15 cellular contexts compared by ENCODE assay signal in the genomic region with DNA sequence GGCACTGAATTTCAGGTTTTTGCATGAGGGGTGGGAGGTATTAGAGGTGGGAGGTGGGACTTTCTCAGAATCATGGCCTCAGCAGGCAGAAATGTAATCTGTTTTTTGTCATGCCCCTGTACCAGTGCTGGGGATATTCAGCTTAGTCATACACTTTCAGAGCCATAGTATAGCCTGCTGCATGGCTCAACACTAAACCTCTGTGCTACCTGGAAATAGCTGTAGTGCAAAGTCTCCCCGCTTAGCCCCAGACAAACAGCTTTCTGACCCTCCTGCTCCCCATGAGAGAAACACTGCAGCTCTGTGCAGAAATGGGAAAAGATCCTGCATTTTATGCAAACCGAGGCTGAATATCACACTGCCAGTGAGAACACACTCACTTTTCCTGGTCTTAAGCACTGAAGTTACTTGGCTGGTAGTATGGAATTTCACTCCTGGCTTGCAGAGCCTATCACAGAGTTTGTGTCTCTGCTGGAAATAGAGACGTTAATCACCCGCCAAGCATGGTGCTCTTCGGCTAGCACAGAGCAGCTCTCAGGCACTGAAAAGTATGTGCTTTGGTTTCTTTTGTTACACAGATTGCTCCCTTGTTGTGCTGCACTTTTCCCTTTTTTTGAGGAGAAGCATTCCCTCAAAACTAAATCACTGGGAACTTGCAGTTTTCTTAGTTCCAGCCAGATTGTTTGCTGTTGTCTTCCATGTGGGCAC.
A peak's percentile ranks its signal among the peaks of the same experiment; 100 is the strongest.
DNase-seq lines count a peak whose midpoint lies in the region; ATAC-seq and TF ChIP-seq lines count a peak whose summit lies in the region.
"Had no signal": no experiment of that assay in that cellular context is flagged by ENCODE, and none has a peak within 500 bp of the region (broad histone marks: within the 10 kb centered on the region; RNA-seq: fewer than 3 reads in every experiment).

No MANE protein-coding gene starts in this region.

- peak overlapping the region; percentile 47; the same call in 1 of the 2 replicates for H3K9ac ChIP-seq in iPS-20b (ENCODE audit: low read depth, low read length)
- no peak overlapping the region for H3K9ac ChIP-seq in SK-N-SH
- H3K9ac ChIP-seq: BLaER1 had no signal

- H3K9me2 ChIP-seq in SK-N-SH: no peaks in the 10 kb centered on the region

- TF ChIP-seq CTCF in WTC11 (IDR thresholded peaks at IDR 0.05) (no peak), SK-N-SH (IDR thresholded peaks at IDR 0.05) (no peak)

- H3K36me3 Mint-ChIP-seq in WTC11: peaks cover 20% of the 10 kb centered on the region
- H3K36me3 Mint-ChIP-seq: CD8-positive, alpha-beta memory T cell had no signal

- intact Hi-C loops in left ventricle myocardium superior (cut with micrococcal nuclease) (no loop called here), left cardiac atrium (cut with DNase I) (no loop called here)

- ATAC-seq in left ventricle myocardium superior: peak; percentile 77
- no peak for ATAC-seq in left cardiac atrium
- ATAC-seq in WTC11: peak; percentile 97
- ATAC-seq: HCT116 had no signal

- H3K36me3 ChIP-seq in iPS-20b (ENCODE audit: insufficient read depth, low read depth, low read length): no peaks in the 10 kb centered on the region
- H3K36me3 ChIP-seq in SK-N-SH (replicated peaks in 1 of 2; ENCODE audit: control insufficient read depth in 1 of 2, insufficient read depth in 2 of 2, low read length in 1 of 2): no peaks in the 10 kb centered on the region
- H3K36me3 ChIP-seq: BLaER1 had no signal

- peak overlapping the region; percentile 97 for H3K27ac Mint-ChIP-seq in WTC11
- H3K27ac Mint-ChIP-seq: CD8-positive, alpha-beta memory T cell had no signal

- H3K4me3 Mint-ChIP-seq in WTC11: peak overlapping the region; percentile 25; the same call in 1 of the 2 replicates
- H3K4me3 Mint-ChIP-seq: CD8-positive, alpha-beta memory T cell had no signal

- peaks cover 15% of the 10 kb centered on the region for H3K9me3 Mint-ChIP-seq in WTC11
- H3K9me3 Mint-ChIP-seq: CD8-positive, alpha-beta memory T cell had no signal

- no peak for TF ChIP-seq RAD21 in SK-N-SH (IDR thresholded peaks at IDR 0.05; ENCODE audit: low read length)

- H2AFZ ChIP-seq in SK-N-SH (ENCODE audit: low read depth): no peak overlapping the region

- POLR2A ChIA-PET in WTC11 (lab: Charles Lee): no interaction called here
- POLR2A ChIA-PET in SK-N-SH (lab: Yijun Ruan, JAX): no interaction called here

- no peaks in the 10 kb centered on the region for H3K27me3 ChIP-seq in iPS-20b (ENCODE audit: insufficient read depth, low read length)
- no peaks in the 10 kb centered on the region for H3K27me3 ChIP-seq in SK-N-SH (ENCODE audit: insufficient read depth)
- H3K27me3 ChIP-seq: BLaER1 had no signal

- H3K27ac ChIP-seq in iPS-20b (ENCODE audit: low read length): peak overlapping the region; percentile 3
- no peak overlapping the region for H3K27ac ChIP-seq in SK-N-SH (ENCODE audit: low read depth in 2 of 2, low read length in 1 of 2)
- H3K27ac ChIP-seq: 22Rv1, BLaER1 had no signal

- no peaks in the 10 kb centered on the region for H3K79me2 ChIP-seq in SK-N-SH (ENCODE audit: insufficient read depth)

- WGBS in SK-N-SH (ENCODE audit: low lambda C conversion rate): no CpG with 5 or more reads among the region's 5 CpGs

- DNase-seq in left ventricle myocardium superior: no peak
- DNase-seq in left cardiac atrium: no peak
- DNase-seq in WTC11 (ENCODE audit: low spot score): peak; percentile 12
- DNase-seq in D341Med (ENCODE audit: low spot score): no peak
- DNase-seq in SK-N-SH: no peak
- no peak for DNase-seq in islet precursor cell
- no peak for DNase-seq in HuH-7 (ENCODE audit: low spot score)
- DNase-seq: AML-193; Caco-2; CD8-positive, alpha-beta memory T cell; DMS53 had no signal

- H3K4me3 ChIP-seq in iPS-20b (ENCODE audit: low read length): peak overlapping the region; percentile 23; the same call in 1 of the 2 replicates
- H3K4me3 ChIP-seq in SK-N-SH (ENCODE audit: low read depth in 2 of 2, low read length in 1 of 2): no peak overlapping the region
- H3K4me3 ChIP-seq: BLaER1 had no signal

- no peak overlapping the region for H3K4me2 ChIP-seq in SK-N-SH
- H3K4me2 ChIP-seq: BLaER1 had no signal

- no peak for TF ChIP-seq EP300 in SK-N-SH (IDR thresholded peaks at IDR 0.05; ENCODE audit: borderline replicate concordance in 1 of 2, low read depth in 1 of 2, low read length in 1 of 2)

- H3K4me1 Mint-ChIP-seq in WTC11: peaks cover 22% of the 10 kb centered on the region
- H3K4me1 Mint-ChIP-seq: CD8-positive, alpha-beta memory T cell had no signal

- peaks cover 5% of the 10 kb centered on the region; the same call in 1 of the 2 replicates for H3K4me1 ChIP-seq in iPS-20b (ENCODE audit: insufficient read depth, low read length)
- no peaks in the 10 kb centered on the region for H3K4me1 ChIP-seq in SK-N-SH (ENCODE audit: control insufficient read depth in 1 of 2, insufficient read depth in 2 of 2, low read depth in 1 of 2, low read length in 1 of 2)
- H3K4me1 ChIP-seq: BLaER1, Caco-2 had no signal

- H3F3A ChIP-seq in SK-N-SH (replicated peaks; ENCODE audit: insufficient read depth): no peaks in the 10 kb centered on the region

- H4K20me1 ChIP-seq in SK-N-SH (ENCODE audit: insufficient read depth): no peaks in the 10 kb centered on the region
- H4K20me1 ChIP-seq: BLaER1 had no signal

- peaks cover 3% of the 10 kb centered on the region; the same call in 1 of the 2 replicates for H3K9me3 ChIP-seq in iPS-20b (ENCODE audit: insufficient read depth, low read depth, low read length)
- no peaks in the 10 kb centered on the region for H3K9me3 ChIP-seq in SK-N-SH
- H3K9me3 ChIP-seq: BLaER1, Caco-2 had no signal

- H3K27me3 Mint-ChIP-seq in WTC11 (ENCODE audit: low read depth): no peaks in the 10 kb centered on the region
- H3K27me3 Mint-ChIP-seq: CD8-positive, alpha-beta memory T cell had no signal

- CTCF ChIA-PET in WTC11 (lab: Charles Lee) (no interaction called here), SK-N-SH (lab: Yijun Ruan, JAX) (no interaction called here)

TF ChIP-seq in WTC11, 78 proteins besides CTCF, POLR2A, EP300 and RAD21 (continues in another document):
- TF ChIP-seq FOXP1 (CRISPR knock-in tag; IDR thresholded peaks at IDR 0.05; ENCODE audit: borderline replicate concordance) (no peak), TCF7 (CRISPR knock-in tag; IDR thresholded peaks at IDR 0.05; ENCODE audit: low read depth) (no peak), SMAD4 (CRISPR knock-in tag; IDR thresholded peaks at IDR 0.05) (no peak), CREB1 (CRISPR knock-in tag; IDR thresholded peaks at IDR 0.05) (no peak), SMAD3 (CRISPR knock-in tag; IDR thresholded peaks at IDR 0.05; ENCODE audit: borderline replicate concordance) (no peak), FOXK1 (CRISPR knock-in tag; IDR thresholded peaks at IDR 0.05) (no peak)
- TF ChIP-seq, protein P1, sequence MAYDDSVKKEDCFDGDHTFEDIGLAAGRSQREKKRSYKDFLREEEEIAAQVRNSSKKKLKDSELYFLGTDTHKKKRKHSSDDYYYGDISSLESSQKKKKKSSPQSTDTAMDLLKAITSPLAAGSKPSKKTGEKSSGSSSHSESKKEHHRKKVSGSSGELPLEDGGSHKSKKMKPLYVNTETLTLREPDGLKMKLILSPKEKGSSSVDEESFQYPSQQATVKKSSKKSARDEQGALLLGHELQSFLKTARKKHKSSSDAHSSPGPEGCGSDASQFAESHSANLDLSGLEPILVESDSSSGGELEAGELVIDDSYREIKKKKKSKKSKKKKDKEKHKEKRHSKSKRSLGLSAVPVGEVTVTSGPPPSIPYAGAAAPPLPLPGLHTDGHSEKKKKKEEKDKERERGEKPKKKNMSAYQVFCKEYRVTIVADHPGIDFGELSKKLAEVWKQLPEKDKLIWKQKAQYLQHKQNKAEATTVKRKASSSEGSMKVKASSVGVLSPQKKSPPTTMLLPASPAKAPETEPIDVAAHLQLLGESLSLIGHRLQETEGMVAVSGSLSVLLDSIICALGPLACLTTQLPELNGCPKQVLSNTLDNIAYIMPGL (CRISPR knock-in tag; IDR thresholded peaks at IDR 0.05): no peak

TF ChIP-seq in SK-N-SH, 30 proteins besides CTCF, POLR2A, EP300 and RAD21 (continues in another document):
- no peak for TF ChIP-seq NFIC (IDR thresholded peaks at IDR 0.05; ENCODE audit: borderline replicate concordance)
- TF ChIP-seq GATA2 (CRISPR knock-in tag; IDR thresholded peaks at IDR 0.05): no peak
- no peak for TF ChIP-seq MEF2A (IDR thresholded peaks at IDR 0.05; ENCODE audit: borderline replicate concordance, low read depth)
- no peak for TF ChIP-seq CHD2 (IDR thresholded peaks at IDR 0.05; ENCODE audit: low read length, partially characterized antibody)
- TF ChIP-seq FOSL2 (IDR thresholded peaks at IDR 0.05; ENCODE audit: borderline replicate concordance, low read depth): no peak
- TF ChIP-seq, protein P2, sequence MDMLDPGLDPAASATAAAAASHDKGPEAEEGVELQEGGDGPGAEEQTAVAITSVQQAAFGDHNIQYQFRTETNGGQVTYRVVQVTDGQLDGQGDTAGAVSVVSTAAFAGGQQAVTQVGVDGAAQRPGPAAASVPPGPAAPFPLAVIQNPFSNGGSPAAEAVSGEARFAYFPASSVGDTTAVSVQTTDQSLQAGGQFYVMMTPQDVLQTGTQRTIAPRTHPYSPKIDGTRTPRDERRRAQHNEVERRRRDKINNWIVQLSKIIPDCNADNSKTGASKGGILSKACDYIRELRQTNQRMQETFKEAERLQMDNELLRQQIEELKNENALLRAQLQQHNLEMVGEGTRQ (IDR thresholded peaks at IDR 0.05; ENCODE audit: borderline replicate concordance, low read depth, low read length): no peak
- no peak for TF ChIP-seq JUND (IDR thresholded peaks at IDR 0.05)
- no peak for TF ChIP-seq RXRA (IDR thresholded peaks at IDR 0.05; ENCODE audit: borderline replicate concordance, low read depth)
- no peak for TF ChIP-seq RCOR1 (IDR thresholded peaks at IDR 0.05; ENCODE audit: low read length)
- no peak for TF ChIP-seq NRF1 (IDR thresholded peaks at IDR 0.05; ENCODE audit: low read depth, low read length)
- TF ChIP-seq RFX5 (IDR thresholded peaks at IDR 0.05; ENCODE audit: low read length): no peak
- TF ChIP-seq FOXJ3 (CRISPR knock-in tag; IDR thresholded peaks at IDR 0.05): no peak
- TF ChIP-seq, protein P3, sequence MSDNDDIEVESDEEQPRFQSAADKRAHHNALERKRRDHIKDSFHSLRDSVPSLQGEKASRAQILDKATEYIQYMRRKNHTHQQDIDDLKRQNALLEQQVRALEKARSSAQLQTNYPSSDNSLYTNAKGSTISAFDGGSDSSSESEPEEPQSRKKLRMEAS (IDR thresholded peaks at IDR 0.05; ENCODE audit: low read depth): no peak
- TF ChIP-seq YY1 (IDR thresholded peaks at IDR 0.05; ENCODE audit: low read depth): no peak
- TF ChIP-seq SMC3 (IDR thresholded peaks at IDR 0.05; ENCODE audit: low read depth, low read length): no peak

Comparison
In these comparisons a context has a peak if more than half of its experiments do, and no peak if none do; other contexts are left out.
1. ATAC-seq: peak in left ventricle myocardium superior (single experiment) and WTC11 (single experiment); none in left cardiac atrium (0 of 2).